ENCODE assay signal across 1 cellular context in genomic region chr15:44195151-44195740, GRCh38.
TF ChIP-seq lines count a peak whose summit lies in the region.

TSS of gene FRMD5 (minus strand) at chr15:44195271.

TF ChIP-seq in HepG2, 621 proteins besides CTCF, POLR2A, EP300 and RAD21 (continued from another document):
- TF ChIP-seq ZFP91 (CRISPR knock-in tag; IDR thresholded peaks at IDR 0.05; ENCODE audit: borderline replicate concordance): peak; percentile 51; the same call in 1 of the 2 replicates
- TF ChIP-seq CHD2 (IDR thresholded peaks at IDR 0.05; ENCODE audit: low read depth, low read length): 0 out of 2 replicates have a peak, but pooled peaks have one; percentile 45
- peak; percentile 30; the same call in 1 of the 2 replicates for TF ChIP-seq ZGPAT (CRISPR knock-in tag; IDR thresholded peaks at IDR 0.05)
- TF ChIP-seq KDM2A (CRISPR knock-in tag; IDR thresholded peaks at IDR 0.05; ENCODE audit: borderline replicate concordance, low read depth): peak; percentile 60; the same call in 1 of the 2 replicates
- peak; percentile 6 for TF ChIP-seq ZNF883 (CRISPR knock-in tag; IDR thresholded peaks at IDR 0.05; ENCODE audit: not compliant biosample characterization)
- no peak for TF ChIP-seq FOXM1 (CRISPR knock-in tag; IDR thresholded peaks at IDR 0.05)
- no peak for TF ChIP-seq SP1 (IDR thresholded peaks at IDR 0.05)
- peak; percentile 41; the same call in 1 of the 2 replicates for TF ChIP-seq SP1 (CRISPR knock-in tag; IDR thresholded peaks at IDR 0.05)
- TF ChIP-seq TFDP2 (CRISPR knock-in tag; IDR thresholded peaks at IDR 0.05): peak; percentile 49
- TF ChIP-seq NFYC (CRISPR knock-in tag; IDR thresholded peaks at IDR 0.05): peak; percentile 98
- 0 out of 2 replicates have a peak, but pooled peaks have one; percentile 58 for TF ChIP-seq ZNF205 (CRISPR knock-in tag; IDR thresholded peaks at IDR 0.05)
- 0 out of 2 replicates have a peak, but pooled peaks have one; percentile 6 for TF ChIP-seq SALL1 (CRISPR knock-in tag; IDR thresholded peaks at IDR 0.05)
- peak; percentile 23; the same call in 1 of the 2 replicates for TF ChIP-seq NFKB2 (CRISPR knock-in tag; IDR thresholded peaks at IDR 0.05; ENCODE audit: borderline replicate concordance)
- TF ChIP-seq GABPB1 (CRISPR knock-in tag; IDR thresholded peaks at IDR 0.05): peak; percentile 66; the same call in 1 of the 2 replicates
- TF ChIP-seq E2F1 (CRISPR knock-in tag; IDR thresholded peaks at IDR 0.05): peak; percentile 28; the same call in 1 of the 2 replicates
- no peak for TF ChIP-seq GTF2F1 (IDR thresholded peaks at IDR 0.05; ENCODE audit: low read length)
- TF ChIP-seq ATF5 (CRISPR knock-in tag; IDR thresholded peaks at IDR 0.05; ENCODE audit: low read depth): 0 out of 2 replicates have a peak, but pooled peaks have one; percentile 56
- TF ChIP-seq ZNF740 (CRISPR knock-in tag; IDR thresholded peaks at IDR 0.05): 0 out of 2 replicates have a peak, but pooled peaks have one; percentile 20
- peak; percentile 75; the same call in 1 of the 2 replicates for TF ChIP-seq MXD3 (CRISPR knock-in tag; IDR thresholded peaks at IDR 0.05)
- TF ChIP-seq CCDC6 (CRISPR knock-in tag; IDR thresholded peaks at IDR 0.05): no peak
- TF ChIP-seq ZNF609 (CRISPR knock-in tag; IDR thresholded peaks at IDR 0.05; ENCODE audit: borderline replicate concordance): no peak
- TF ChIP-seq ZNF484 (CRISPR knock-in tag; IDR thresholded peaks at IDR 0.05; ENCODE audit: borderline replicate concordance, low read depth): no peak
- TF ChIP-seq ZFP90 (CRISPR knock-in tag; IDR thresholded peaks at IDR 0.05; ENCODE audit: borderline replicate concordance): 0 out of 2 replicates have a peak, but pooled peaks have one; percentile 19
- peak; percentile 50; the same call in 1 of the 2 replicates for TF ChIP-seq HNF1B (CRISPR knock-in tag; IDR thresholded peaks at IDR 0.05)
- TF ChIP-seq ZNF576 (CRISPR knock-in tag; IDR thresholded peaks at IDR 0.05): no peak
- peak; percentile 26 for TF ChIP-seq HNRNPLL (IDR thresholded peaks at IDR 0.05; ENCODE audit: low read depth, low read length, poor library complexity, severe bottlenecking)
- TF ChIP-seq PHF21A (CRISPR knock-in tag; IDR thresholded peaks at IDR 0.05): 0 out of 2 replicates have a peak, but pooled peaks have one; percentile 18
- no peak for TF ChIP-seq ZNF3 (CRISPR knock-in tag; IDR thresholded peaks at IDR 0.05)
- TF ChIP-seq TFDP1 (CRISPR knock-in tag; IDR thresholded peaks at IDR 0.05; ENCODE audit: borderline replicate concordance): peak; percentile 76; the same call in 1 of the 2 replicates
- no peak for TF ChIP-seq TGIF2 (CRISPR knock-in tag; IDR thresholded peaks at IDR 0.05)
- no peak for TF ChIP-seq HNRNPL (IDR thresholded peaks at IDR 0.05; ENCODE audit: low read depth, low read length)
